1 cellular context compared by ENCODE assay signal in the genomic region with DNA sequence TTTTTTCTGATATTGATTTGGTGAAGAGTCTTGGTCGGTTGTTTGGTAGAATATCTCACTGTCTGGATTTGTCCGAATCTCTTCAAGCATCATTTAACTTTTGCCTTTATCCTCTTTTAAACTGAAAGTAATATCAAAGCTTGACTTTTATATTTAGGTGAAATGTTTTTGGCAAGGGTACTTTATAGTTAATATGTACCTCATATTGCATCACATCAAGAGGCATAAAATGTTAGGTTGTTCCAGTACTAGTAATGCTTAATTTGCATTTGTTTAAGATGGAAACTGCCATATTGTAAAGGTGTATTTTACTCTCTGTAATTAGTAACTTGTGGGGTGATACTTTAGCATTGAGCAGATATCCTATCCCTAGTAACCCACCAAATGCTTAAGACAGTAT.
TF ChIP-seq lines count a peak whose summit lies in the region.

No MANE protein-coding gene starts in this region.

TF ChIP-seq in IMR-90, 13 proteins besides CTCF, POLR2A, EP300 and RAD21:
- TF ChIP-seq CEBPB (IDR thresholded peaks at IDR 0.05; ENCODE audit: low read depth, low read length) (0 out of 2 replicates have a peak, but pooled peaks have one; percentile 21), MXI1 (IDR thresholded peaks at IDR 0.05; ENCODE audit: borderline replicate concordance, low read depth, low read length) (no peak)
